In genomic region chr2:161122772-161123530, GRCh38 we compare ENCODE assay signal across 7 cellular contexts. TPM values are rescaled to one million over a fixed set of nuclear protein-coding genes. Genes with fewer than 3 reads are reported as not detected.
A peak's percentile ranks its signal among the peaks of the same experiment; 100 is the strongest.
DNase-seq lines count a peak whose midpoint lies in the region; ATAC-seq, FAIRE-seq and TF ChIP-seq lines count a peak whose summit lies in the region.

No MANE protein-coding gene starts in this region.

- FAIRE-seq in GM12891 (lab: Jason Lieb, UNC) = peak; percentile 65

- H3K4me1 ChIP-seq in thoracic aorta (ENCODE audit: control insufficient read depth in 1 of 2, low read depth in 2 of 2) = peaks cover 0 to 21% of the 10 kb centered on the region in 2 donors

- peak overlapping the region; percentile 56 for H3K27ac ChIP-seq in caudate nucleus (ENCODE audit: low read depth, low read length)
- H3K27ac ChIP-seq in thoracic aorta = peak overlapping the region; percentile 62 to 77

- H3K9me3 ChIP-seq in thoracic aorta = no peaks in the 10 kb centered on the region

- no peaks in the 10 kb centered on the region for H3K27me3 ChIP-seq in thoracic aorta (replicated peaks; ENCODE audit: insufficient read depth)

- DNase-seq in GM12891 (ENCODE audit: insufficient read length, low spot score) = no peak
- DNase-seq in OCI-M1 (lab: John Stamatoyannopoulos, UW) = peak; percentile 61
- DNase-seq in caudate nucleus (lab: John Stamatoyannopoulos, UW) = peak in 15 of 61 donors; percentile 7 to 77 (median 35)
- DNase-seq in left lobe of liver (ENCODE audit: low spot score) = no peak
- no peak for DNase-seq in thoracic aorta (ENCODE audit: low spot score)
- DNase-seq in DMS79 treated with DMSO at 0.1 percent for 48 hours (lab: John Stamatoyannopoulos, UW) = no peak

- no peak for TF ChIP-seq POLR2A in GM12891 (IDR thresholded peaks at IDR 0.05; ENCODE audit: low read depth, low read length)

- H3K36me3 ChIP-seq in thoracic aorta = no peaks in the 10 kb centered on the region

- no peak for TF ChIP-seq CTCF in thoracic aorta (IDR thresholded peaks at IDR 0.05)

- H3K4me3 ChIP-seq in thoracic aorta = peak overlapping the region; percentile 28

- ATAC-seq in HG02588 (IDR thresholded peaks at IDR 0.05; ENCODE audit: unreplicated experiment) (peak; percentile 55), left lobe of liver (peak; percentile 70), thoracic aorta (ENCODE audit: insufficient number of reproducible peaks, low FRiP score, low read depth) (peak; percentile 94)

TF ChIP-seq in GM12891, 5 proteins besides CTCF, POLR2A, EP300 and RAD21:
- TF ChIP-seq SPI1 (IDR thresholded peaks at IDR 0.05; ENCODE audit: low read depth, low read length) (no peak), POLR2AphosphoS5 (IDR thresholded peaks at IDR 0.05; ENCODE audit: low read depth, low read length) (no peak), PAX5 (IDR thresholded peaks at IDR 0.05; ENCODE audit: insufficient read depth, low read length, severe bottlenecking) (no peak), POU2F2 (IDR thresholded peaks at IDR 0.05; ENCODE audit: low read depth, low read length) (no peak), TAF1 (IDR thresholded peaks at IDR 0.05; ENCODE audit: low read depth, low read length) (no peak)

RNA-seq across cellular contexts. Expression of gene TANK, which starts 37.3 kb away (rescaled TPM):
- polyA plus RNA-seq in GM12891 (2012; ENCODE audit: low read depth, missing spikeins) = 45.7 TPM
- 28.1 TPM for total RNA-seq in left lobe of liver
- 10 to 100 TPM; 59.2 to 86.8 TPM for total RNA-seq in thoracic aorta
